Comparison of ENCODE assay signal across 8 cellular contexts in genomic region chr16:67431805-67432476, GRCh38. TPM values are rescaled to one million over a fixed set of nuclear protein-coding genes. Genes with fewer than 3 reads are reported as not detected.
A peak's percentile ranks its signal among the peaks of the same experiment; 100 is the strongest.
DNase-seq lines count a peak whose midpoint lies in the region; ATAC-seq, FAIRE-seq and TF ChIP-seq lines count a peak whose summit lies in the region.

No MANE protein-coding gene starts in this region.

- peak overlapping the region; percentile 79 for H3K9ac ChIP-seq in HepG2 (ENCODE audit: insufficient read depth, low read depth, low read length)

- H3K36me3 Mint-ChIP-seq in activated naive CD4-positive, alpha-beta T cell treated with anti-CD3 and anti-CD28 coated beads for 36 hours (ENCODE audit: low read depth) = no peaks in the 10 kb centered on the region
- no peaks in the 10 kb centered on the region for H3K36me3 Mint-ChIP-seq in activated naive CD4-positive, alpha-beta T cell treated with anti-CD3 and anti-CD28 coated beads, Interleukin-2, amount 50 U/mL, for 72 hours
- H3K36me3 Mint-ChIP-seq in activated CD4-positive, alpha-beta memory T cell treated with anti-CD3 and anti-CD28 coated beads, Interleukin-2, amount 10 ng/mL, durations not matched to agents 7 days and 5 days (ENCODE audit: low read depth) = peaks cover 2% of the 10 kb centered on the region

- WGBS in HepG2 (ENCODE audit: low lambda C conversion rate) = 6% methylated on average over 10 of the region's 12 CpGs

- CTCF ChIA-PET in activated naive CD4-positive, alpha-beta T cell treated with anti-CD3 and anti-CD28 coated beads for 36 hours (lab: Charles Lee) = interaction anchor here (0.6 to 1.1 kb wide), 5 partner anchors 15 to 91 kb away, joined by 3 to 9 read pairs (median 4); no protein-coding TSS in a partner anchor
- CTCF ChIA-PET in activated CD4-positive, alpha-beta memory T cell treated with anti-CD3 and anti-CD28 coated beads, Interleukin-2, amount 10 ng/mL, durations not matched to agents 7 days and 5 days (lab: Charles Lee) = interaction anchor here (0.6 to 0.8 kb wide), 3 partner anchors 19 to 130 kb away, joined by 3 to 7 read pairs (median 3); no protein-coding TSS in a partner anchor
- CTCF ChIA-PET in HepG2 (lab: Yijun Ruan, JAX; ENCODE audit: low intra/inter-chr PET ratio, low total read pairs) = no interaction called here

- peak overlapping the region; percentile 45 for H2AFZ ChIP-seq in HepG2 (ENCODE audit: low read length)

- FAIRE-seq in HepG2 (lab: Jason Lieb, UNC) = no peak

- ATAC-seq in activated naive CD4-positive, alpha-beta T cell treated with anti-CD3 and anti-CD28 coated beads, Interleukin-2, amount 50 U/mL, for 72 hours = no peak
- no peak for ATAC-seq in HepG2

- intact Hi-C loops in activated naive CD4-positive, alpha-beta T cell treated with anti-CD3 and anti-CD28 coated beads for 36 hours (cut with micrococcal nuclease) = no loop called here
- intact Hi-C loops in HepG2 (cut with micrococcal nuclease; ENCODE audit: unreplicated experiment) (no loop called here), tibial artery (cut with DNase I; ENCODE audit: low total_unique reads) (no loop called here), head of caudate nucleus (cut with DNase I) (no loop called here)

- H3K36me3 ChIP-seq in HepG2 (replicated peaks in 1 of 2; ENCODE audit: control insufficient read depth in 1 of 2, insufficient read depth in 2 of 2, low read length in 2 of 2) (no peaks in the 10 kb centered on the region), tibial artery (peaks cover 0 to 17% (median 4%) of the 10 kb centered on the region in 3 donors)

- H3K27ac ChIP-seq in HepG2 (ENCODE audit: extremely low read length, insufficient read depth, low read length) (peak overlapping the region; percentile 82), tibial artery (peak overlapping the region in 1 of 2 donors; percentile 53)

- TF ChIP-seq POLR2A in HepG2 (IDR thresholded peaks at IDR 0.05; ENCODE audit: insufficient read depth in 1 of 2, low read depth in 2 of 2, low read length in 2 of 2) = peak in 1 of 2 experiments; percentile 6; a peak in 3 of 4 replicates

- H3K27ac Mint-ChIP-seq in activated naive CD4-positive, alpha-beta T cell treated with anti-CD3 and anti-CD28 coated beads for 36 hours = no peak overlapping the region
- H3K27ac Mint-ChIP-seq in activated naive CD4-positive, alpha-beta T cell treated with anti-CD3 and anti-CD28 coated beads, Interleukin-2, amount 50 U/mL, for 72 hours = no peak overlapping the region
- no peak overlapping the region for H3K27ac Mint-ChIP-seq in activated CD4-positive, alpha-beta memory T cell treated with anti-CD3 and anti-CD28 coated beads, Interleukin-2, amount 10 ng/mL, durations not matched to agents 7 days and 5 days

- H3K4me1 Mint-ChIP-seq in activated naive CD4-positive, alpha-beta T cell treated with anti-CD3 and anti-CD28 coated beads for 36 hours (ENCODE audit: low read depth) = peaks cover 10% of the 10 kb centered on the region
- peaks cover 7% of the 10 kb centered on the region for H3K4me1 Mint-ChIP-seq in activated CD4-positive, alpha-beta memory T cell treated with anti-CD3 and anti-CD28 coated beads, Interleukin-2, amount 10 ng/mL, durations not matched to agents 7 days and 5 days

- no peaks in the 10 kb centered on the region for H4K20me1 ChIP-seq in HepG2 (ENCODE audit: insufficient read depth, low read length)

- TF ChIP-seq EP300 in HepG2 (IDR thresholded peaks at IDR 0.05; ENCODE audit: low read depth in 2 of 2, low read length in 2 of 2) (no peak), HepG2 (CRISPR knock-in tag; IDR thresholded peaks at IDR 0.05; ENCODE audit: borderline replicate concordance) (no peak)

- H3K27me3 ChIP-seq in HepG2 (ENCODE audit: control insufficient read depth in 1 of 2, insufficient read depth in 2 of 2, low read length in 2 of 2) = peaks cover 0 to 2% of the 10 kb centered on the region in 2 experiments; a peak in 1 of 5 replicates
- H3K27me3 ChIP-seq in tibial artery = peaks cover 0 to 32% of the 10 kb centered on the region in 2 donors

- H3K79me2 ChIP-seq in HepG2 (ENCODE audit: insufficient read depth, low read length) = no peaks in the 10 kb centered on the region

- H3K27me3 Mint-ChIP-seq in activated naive CD4-positive, alpha-beta T cell treated with anti-CD3 and anti-CD28 coated beads for 36 hours (ENCODE audit: low read depth) = peaks cover 31% of the 10 kb centered on the region
- peaks cover 38% of the 10 kb centered on the region for H3K27me3 Mint-ChIP-seq in activated CD4-positive, alpha-beta memory T cell treated with anti-CD3 and anti-CD28 coated beads, Interleukin-2, amount 10 ng/mL, durations not matched to agents 7 days and 5 days

- no peak for TF ChIP-seq RAD21 in HepG2 (CRISPR knock-in tag; IDR thresholded peaks at IDR 0.05)

- H3K4me3 Mint-ChIP-seq in activated naive CD4-positive, alpha-beta T cell treated with anti-CD3 and anti-CD28 coated beads for 36 hours = peak overlapping the region; percentile 47
- peak overlapping the region; percentile 16 for H3K4me3 Mint-ChIP-seq in activated CD4-positive, alpha-beta memory T cell treated with anti-CD3 and anti-CD28 coated beads, Interleukin-2, amount 10 ng/mL, durations not matched to agents 7 days and 5 days

- BruUV-seq in HepG2 (replicated peaks; lab: Mats Ljungman, UMichigan) = no TSS peak

- DNase-seq in activated naive CD4-positive, alpha-beta T cell treated with anti-CD3 and anti-CD28 coated beads for 36 hours = no peak
- no peak for DNase-seq in activated naive CD4-positive, alpha-beta T cell treated with anti-CD3 and anti-CD28 coated beads, Interleukin-2, amount 50 U/mL, for 72 hours (ENCODE audit: low spot score in 2 of 2)
- no peak for DNase-seq in activated CD4-positive, alpha-beta memory T cell treated with anti-CD3 and anti-CD28 coated beads, Interleukin-2, amount 10 ng/mL, durations not matched to agents 7 days and 5 days
- DNase-seq in HepG2 (ENCODE audit: low spot score) (no peak), tibial artery (no peak), head of caudate nucleus (no peak), amniotic stem cell (lab: John Stamatoyannopoulos, UW) (no peak), ACHN (no peak)

- no peaks in the 10 kb centered on the region for H3K9me3 Mint-ChIP-seq in activated naive CD4-positive, alpha-beta T cell treated with anti-CD3 and anti-CD28 coated beads for 36 hours
- H3K9me3 Mint-ChIP-seq in activated naive CD4-positive, alpha-beta T cell treated with anti-CD3 and anti-CD28 coated beads, Interleukin-2, amount 50 U/mL, for 72 hours = no peaks in the 10 kb centered on the region
- no peaks in the 10 kb centered on the region for H3K9me3 Mint-ChIP-seq in activated CD4-positive, alpha-beta memory T cell treated with anti-CD3 and anti-CD28 coated beads, Interleukin-2, amount 10 ng/mL, durations not matched to agents 7 days and 5 days

- H3K9me3 ChIP-seq in HepG2 (ENCODE audit: low read length) (no peaks in the 10 kb centered on the region), tibial artery (no peaks in the 10 kb centered on the region)

- TF ChIP-seq CTCF in HepG2 (CRISPR knock-in tag; IDR thresholded peaks at IDR 0.05) (no peak), tibial artery (IDR thresholded peaks at IDR 0.05) (no peak)

- peaks cover 48% of the 10 kb centered on the region for H3K4me1 ChIP-seq in HepG2 (ENCODE audit: insufficient read depth, low read length)
- peaks cover 6 to 36% (median 14%) of the 10 kb centered on the region in 4 donors for H3K4me1 ChIP-seq in tibial artery

- POLR2A ChIA-PET in activated CD4-positive, alpha-beta memory T cell treated with anti-CD3 and anti-CD28 coated beads, Interleukin-2, amount 10 ng/mL, durations not matched to agents 7 days and 5 days (lab: Charles Lee) = no interaction called here
- POLR2A ChIA-PET in HepG2 (lab: Yijun Ruan, JAX) = interaction anchor here (0.5 to 5.5 kb wide), 14 partner anchors 8 to 548 kb away, joined by 3 to 182 read pairs (median 3); partner anchors contain the start of genes ATP6V0D1, KCTD19, LRRC36 and TMEM208

- in situ Hi-C loops in HepG2 (cut with HindIII; ENCODE audit: extremely low pct_ligation_motif_present, low pct_unique_long_range_greater_than_20kb) (loop anchor here (5.0 kb wide), 1 partner anchor 35 kb away; no protein-coding TSS in a partner anchor), ACHN (cut with HindIII; ENCODE audit: low pct_ligation_motif_present, low pct_unique_long_range_greater_than_20kb, low sequenced_read_pairs) (no loop called here)

- H3K4me2 ChIP-seq in HepG2 (ENCODE audit: low read depth, low read length) = peak overlapping the region; percentile 99

- peak overlapping the region; percentile 67 to 92 (median 79) for H3K4me3 ChIP-seq in HepG2 (replicated peaks in 1 of 3; ENCODE audit: insufficient read depth in 1 of 3, low read depth in 2 of 3, low read length in 3 of 3)
- H3K4me3 ChIP-seq in tibial artery = peak overlapping the region; percentile 44 to 56

RNA-seq across cellular contexts. Expression of gene HSD11B2, which starts 1.0 kb away (rescaled TPM):
- 1 to 10 TPM in 1 of 2 experiments, under 1 TPM in 1; 0.86 to 1.1 TPM for total RNA-seq in activated naive CD4-positive, alpha-beta T cell treated with anti-CD3 and anti-CD28 coated beads for 36 hours
- 1 to 10 TPM; 1.3 to 2.7 TPM for total RNA-seq in activated naive CD4-positive, alpha-beta T cell treated with anti-CD3 and anti-CD28 coated beads, Interleukin-2, amount 50 U/mL, for 72 hours
- total RNA-seq in activated CD4-positive, alpha-beta memory T cell treated with anti-CD3 and anti-CD28 coated beads, Interleukin-2, amount 10 ng/mL, durations not matched to agents 7 days and 5 days = not detected
- 6.7 and 13.6 TPM in 2 replicates for total RNA-seq in HepG2 (2016; rRNA removed; fragmentation: Illumina TruSeq; extraction: Trizol)
- 3.9 and 4.1 TPM in 2 replicates for total RNA-seq in HepG2 (2016; cell fraction: cytosol; rRNA removed; fragmentation: Illumina TruSeq; extraction: Trizol; ENCODE audit: low read depth)
- total RNA-seq in HepG2 (2016; cell fraction: insoluble cytoplasmic fraction; rRNA removed; fragmentation: Illumina TruSeq; extraction: Trizol) = 5.4 and 13.4 TPM in 2 replicates
- total RNA-seq in HepG2 (2016; cell fraction: membrane; rRNA removed; fragmentation: Illumina TruSeq; extraction: Trizol) = 8.8 TPM in 2 replicates
- 14.6 and 15.0 TPM in 2 replicates for total RNA-seq in HepG2 (2016; cell fraction: nucleus; rRNA removed; fragmentation: Illumina TruSeq; extraction: Trizol)
- polyA plus RNA-seq in HepG2 (2011; rRNA removed) = 8.9 and 11.9 TPM in 2 replicates
- polyA plus RNA-seq in HepG2 (2011; cell fraction: cytosol; rRNA removed) = 5.3 and 6.3 TPM in 2 replicates
- polyA plus RNA-seq in HepG2 (2011; cell fraction: nucleus; rRNA removed) = 34.2 and 34.3 TPM in 2 replicates
- 8.4 and 11.0 TPM in 2 replicates for polyA plus RNA-seq in HepG2 (2012)
- polyA plus RNA-seq in HepG2 (2016; cell fraction: cytosol; fragmentation: Illumina TruSeq; extraction: Trizol; ENCODE audit: low read depth) = 6.5 and 9.3 TPM in 2 replicates
- 11.1 and 13.3 TPM in 2 replicates for polyA plus RNA-seq in HepG2 (2016; cell fraction: insoluble cytoplasmic fraction; fragmentation: Illumina TruSeq; extraction: Trizol; ENCODE audit: low read depth)
- 11.3 and 12.9 TPM in 2 replicates for polyA plus RNA-seq in HepG2 (2016; cell fraction: membrane; fragmentation: Illumina TruSeq; extraction: Trizol; ENCODE audit: low read depth)
- polyA plus RNA-seq in HepG2 (2016; cell fraction: nucleus; fragmentation: Illumina TruSeq; extraction: Trizol; ENCODE audit: insufficient read depth, low read depth) = 48.6 and 52.7 TPM in 2 replicates
- polyA minus RNA-seq in HepG2 (2011; rRNA and poly(A)+ RNA removed; ENCODE audit: low replicate concordance) = 3.3 and 16.4 TPM in 2 replicates
- 4.1 and 8.5 TPM in 2 replicates for polyA minus RNA-seq in HepG2 (2011; cell fraction: cytosol; rRNA and poly(A)+ RNA removed)
- 8.7 and 11.3 TPM in 2 replicates for polyA minus RNA-seq in HepG2 (2011; cell fraction: nucleus; rRNA and poly(A)+ RNA removed)

RNA-seq across cellular contexts. Expression of gene ZDHHC1, which starts 15.7 kb away (rescaled TPM):
- under 1 TPM; 0.12 to 0.32 TPM for total RNA-seq in activated naive CD4-positive, alpha-beta T cell treated with anti-CD3 and anti-CD28 coated beads for 36 hours
- 1 to 10 TPM in 1 of 2 donors, under 1 TPM in 1; 0.23 to 2.4 TPM for total RNA-seq in activated naive CD4-positive, alpha-beta T cell treated with anti-CD3 and anti-CD28 coated beads, Interleukin-2, amount 50 U/mL, for 72 hours
- total RNA-seq in activated CD4-positive, alpha-beta memory T cell treated with anti-CD3 and anti-CD28 coated beads, Interleukin-2, amount 10 ng/mL, durations not matched to agents 7 days and 5 days = under 1 TPM; 0.23 to 0.45 TPM
- 0.36 and 1.1 TPM in 2 replicates for total RNA-seq in HepG2 (2016; rRNA removed; fragmentation: Illumina TruSeq; extraction: Trizol)
- 1.6 and 1.9 TPM in 2 replicates for total RNA-seq in HepG2 (2016; cell fraction: cytosol; rRNA removed; fragmentation: Illumina TruSeq; extraction: Trizol; ENCODE audit: low read depth)
- total RNA-seq in HepG2 (2016; cell fraction: insoluble cytoplasmic fraction; rRNA removed; fragmentation: Illumina TruSeq; extraction: Trizol) = 0.33 and 1.3 TPM in 2 replicates
- 2.2 and 3.3 TPM in 2 replicates for total RNA-seq in HepG2 (2016; cell fraction: membrane; rRNA removed; fragmentation: Illumina TruSeq; extraction: Trizol)
- total RNA-seq in HepG2 (2016; cell fraction: nucleus; rRNA removed; fragmentation: Illumina TruSeq; extraction: Trizol) = 0.96 and 3.2 TPM in 2 replicates
- 0.47 and 0.51 TPM in 2 replicates for polyA plus RNA-seq in HepG2 (2011; rRNA removed)
- 0.28 and 0.60 TPM in 2 replicates for polyA plus RNA-seq in HepG2 (2011; cell fraction: cytosol; rRNA removed)
- 2.1 and 2.7 TPM in 2 replicates for polyA plus RNA-seq in HepG2 (2011; cell fraction: nucleus; rRNA removed)
- polyA plus RNA-seq in HepG2 (2012) = 0.36 and 1.0 TPM in 2 replicates
- polyA plus RNA-seq in HepG2 (2016; cell fraction: cytosol; fragmentation: Illumina TruSeq; extraction: Trizol; ENCODE audit: low read depth) = 1.3 and 1.6 TPM in 2 replicates
- 0.35 and 0.63 TPM in 2 replicates for polyA plus RNA-seq in HepG2 (2016; cell fraction: insoluble cytoplasmic fraction; fragmentation: Illumina TruSeq; extraction: Trizol; ENCODE audit: low read depth)
- polyA plus RNA-seq in HepG2 (2016; cell fraction: membrane; fragmentation: Illumina TruSeq; extraction: Trizol; ENCODE audit: low read depth) = 1.2 and 1.6 TPM in 2 replicates
- 1.3 and 1.4 TPM in 2 replicates for polyA plus RNA-seq in HepG2 (2016; cell fraction: nucleus; fragmentation: Illumina TruSeq; extraction: Trizol; ENCODE audit: insufficient read depth, low read depth)
- polyA minus RNA-seq in HepG2 (2011; rRNA and poly(A)+ RNA removed; ENCODE audit: low replicate concordance) = 1.6 and 5.9 TPM in 2 replicates
- polyA minus RNA-seq in HepG2 (2011; cell fraction: cytosol; rRNA and poly(A)+ RNA removed) = 0.26 TPM in 1 of 2 replicates, not detected in the other
- polyA minus RNA-seq in HepG2 (2011; cell fraction: nucleus; rRNA and poly(A)+ RNA removed) = 1.6 and 3.5 TPM in 2 replicates

RNA-seq across cellular contexts. Expression of gene TPPP3, which starts 38.6 kb away (rescaled TPM):
- not detected for total RNA-seq in activated naive CD4-positive, alpha-beta T cell treated with anti-CD3 and anti-CD28 coated beads for 36 hours
- total RNA-seq in activated naive CD4-positive, alpha-beta T cell treated with anti-CD3 and anti-CD28 coated beads, Interleukin-2, amount 50 U/mL, for 72 hours = not detected
- total RNA-seq in activated CD4-positive, alpha-beta memory T cell treated with anti-CD3 and anti-CD28 coated beads, Interleukin-2, amount 10 ng/mL, durations not matched to agents 7 days and 5 days = not detected
- total RNA-seq in HepG2 (2016; rRNA removed; fragmentation: Illumina TruSeq; extraction: Trizol) = 0.20 and 0.44 TPM in 2 replicates
- total RNA-seq in HepG2 (2016; cell fraction: cytosol; rRNA removed; fragmentation: Illumina TruSeq; extraction: Trizol; ENCODE audit: low read depth) = 0.18 TPM in 1 of 2 replicates, not detected in the other
- 0.50 and 0.54 TPM in 2 replicates for total RNA-seq in HepG2 (2016; cell fraction: insoluble cytoplasmic fraction; rRNA removed; fragmentation: Illumina TruSeq; extraction: Trizol)
- 0.31 TPM in 1 of 2 replicates, not detected in the other for total RNA-seq in HepG2 (2016; cell fraction: membrane; rRNA removed; fragmentation: Illumina TruSeq; extraction: Trizol)
- 0.62 and 0.63 TPM in 2 replicates for total RNA-seq in HepG2 (2016; cell fraction: nucleus; rRNA removed; fragmentation: Illumina TruSeq; extraction: Trizol)
- polyA plus RNA-seq in HepG2 (2011; rRNA removed) = 0.16 TPM in 1 of 2 replicates, not detected in the other
- polyA plus RNA-seq in HepG2 (2011; cell fraction: cytosol; rRNA removed) = 0.05 and 0.31 TPM in 2 replicates
- 0.31 and 0.50 TPM in 2 replicates for polyA plus RNA-seq in HepG2 (2011; cell fraction: nucleus; rRNA removed)
- polyA plus RNA-seq in HepG2 (2012) = 0.15 and 0.69 TPM in 2 replicates
- 0.12 TPM in 1 of 2 replicates, not detected in the other for polyA plus RNA-seq in HepG2 (2016; cell fraction: cytosol; fragmentation: Illumina TruSeq; extraction: Trizol; ENCODE audit: low read depth)
- polyA plus RNA-seq in HepG2 (2016; cell fraction: insoluble cytoplasmic fraction; fragmentation: Illumina TruSeq; extraction: Trizol; ENCODE audit: low read depth) = 0.23 and 0.32 TPM in 2 replicates
- polyA plus RNA-seq in HepG2 (2016; cell fraction: membrane; fragmentation: Illumina TruSeq; extraction: Trizol; ENCODE audit: low read depth) = not detected in 2 replicates
- polyA plus RNA-seq in HepG2 (2016; cell fraction: nucleus; fragmentation: Illumina TruSeq; extraction: Trizol; ENCODE audit: insufficient read depth, low read depth) = 0.48 and 0.55 TPM in 2 replicates
- polyA minus RNA-seq in HepG2 (2011; rRNA and poly(A)+ RNA removed; ENCODE audit: low replicate concordance) = 0.38 TPM in 1 of 2 replicates, not detected in the other
- not detected in 2 replicates for polyA minus RNA-seq in HepG2 (2011; cell fraction: cytosol; rRNA and poly(A)+ RNA removed)
- polyA minus RNA-seq in HepG2 (2011; cell fraction: nucleus; rRNA and poly(A)+ RNA removed) = 0.64 TPM in 1 of 2 replicates, not detected in the other

RNA-seq across cellular contexts. Expression of gene ATP6V0D1, which starts 49.0 kb away (rescaled TPM):
- total RNA-seq in activated naive CD4-positive, alpha-beta T cell treated with anti-CD3 and anti-CD28 coated beads for 36 hours = 10 to 100 TPM; 11.9 to 15.3 TPM
- total RNA-seq in activated naive CD4-positive, alpha-beta T cell treated with anti-CD3 and anti-CD28 coated beads, Interleukin-2, amount 50 U/mL, for 72 hours = 10 to 100 TPM; 20.4 to 22.5 TPM
- total RNA-seq in activated CD4-positive, alpha-beta memory T cell treated with anti-CD3 and anti-CD28 coated beads, Interleukin-2, amount 10 ng/mL, durations not matched to agents 7 days and 5 days = 10 to 100 TPM; 52.8 to 59.5 TPM
- 49.5 and 51.1 TPM in 2 replicates for total RNA-seq in HepG2 (2016; rRNA removed; fragmentation: Illumina TruSeq; extraction: Trizol)
- 13.5 and 16.0 TPM in 2 replicates for total RNA-seq in HepG2 (2016; cell fraction: cytosol; rRNA removed; fragmentation: Illumina TruSeq; extraction: Trizol; ENCODE audit: low read depth)
- total RNA-seq in HepG2 (2016; cell fraction: insoluble cytoplasmic fraction; rRNA removed; fragmentation: Illumina TruSeq; extraction: Trizol) = 45.3 and 52.4 TPM in 2 replicates
- total RNA-seq in HepG2 (2016; cell fraction: membrane; rRNA removed; fragmentation: Illumina TruSeq; extraction: Trizol) = 23.6 and 25.5 TPM in 2 replicates
- total RNA-seq in HepG2 (2016; cell fraction: nucleus; rRNA removed; fragmentation: Illumina TruSeq; extraction: Trizol) = 26.3 and 30.4 TPM in 2 replicates
- 54.2 and 61.3 TPM in 2 replicates for polyA plus RNA-seq in HepG2 (2011; rRNA removed)
- 55.2 and 57.9 TPM in 2 replicates for polyA plus RNA-seq in HepG2 (2011; cell fraction: cytosol; rRNA removed)
- polyA plus RNA-seq in HepG2 (2011; cell fraction: nucleus; rRNA removed) = 32.7 and 35.9 TPM in 2 replicates
- polyA plus RNA-seq in HepG2 (2012) = 29.3 and 41.3 TPM in 2 replicates
- 16.4 and 17.3 TPM in 2 replicates for polyA plus RNA-seq in HepG2 (2016; cell fraction: cytosol; fragmentation: Illumina TruSeq; extraction: Trizol; ENCODE audit: low read depth)
- polyA plus RNA-seq in HepG2 (2016; cell fraction: insoluble cytoplasmic fraction; fragmentation: Illumina TruSeq; extraction: Trizol; ENCODE audit: low read depth) = 55.4 and 63.8 TPM in 2 replicates
- polyA plus RNA-seq in HepG2 (2016; cell fraction: membrane; fragmentation: Illumina TruSeq; extraction: Trizol; ENCODE audit: low read depth) = 21.4 and 22.6 TPM in 2 replicates
- 45.0 and 53.3 TPM in 2 replicates for polyA plus RNA-seq in HepG2 (2016; cell fraction: nucleus; fragmentation: Illumina TruSeq; extraction: Trizol; ENCODE audit: insufficient read depth, low read depth)
- 104 and 246 TPM in 2 replicates for polyA minus RNA-seq in HepG2 (2011; rRNA and poly(A)+ RNA removed; ENCODE audit: low replicate concordance)
- polyA minus RNA-seq in HepG2 (2011; cell fraction: cytosol; rRNA and poly(A)+ RNA removed) = 37.9 and 45.0 TPM in 2 replicates
- polyA minus RNA-seq in HepG2 (2011; cell fraction: nucleus; rRNA and poly(A)+ RNA removed) = 14.7 and 19.8 TPM in 2 replicates

RNA-seq across cellular contexts. Expression of gene AGRP, which starts 51.4 kb away (rescaled TPM):
- not detected for total RNA-seq in activated naive CD4-positive, alpha-beta T cell treated with anti-CD3 and anti-CD28 coated beads for 36 hours
- under 1 TPM in 1 of 2 donors, not detected in 1; 0.64 TPM for total RNA-seq in activated naive CD4-positive, alpha-beta T cell treated with anti-CD3 and anti-CD28 coated beads, Interleukin-2, amount 50 U/mL, for 72 hours
- total RNA-seq in activated CD4-positive, alpha-beta memory T cell treated with anti-CD3 and anti-CD28 coated beads, Interleukin-2, amount 10 ng/mL, durations not matched to agents 7 days and 5 days = not detected
- not detected in 2 replicates for total RNA-seq in HepG2 (2016; rRNA removed; fragmentation: Illumina TruSeq; extraction: Trizol)
- total RNA-seq in HepG2 (2016; cell fraction: cytosol; rRNA removed; fragmentation: Illumina TruSeq; extraction: Trizol; ENCODE audit: low read depth) = not detected in 2 replicates
- not detected in 2 replicates for total RNA-seq in HepG2 (2016; cell fraction: insoluble cytoplasmic fraction; rRNA removed; fragmentation: Illumina TruSeq; extraction: Trizol)
- total RNA-seq in HepG2 (2016; cell fraction: membrane; rRNA removed; fragmentation: Illumina TruSeq; extraction: Trizol) = 0.28 TPM in 1 of 2 replicates, not detected in the other
- total RNA-seq in HepG2 (2016; cell fraction: nucleus; rRNA removed; fragmentation: Illumina TruSeq; extraction: Trizol) = not detected in 2 replicates
- not detected in 2 replicates for polyA plus RNA-seq in HepG2 (2011; rRNA removed)
- polyA plus RNA-seq in HepG2 (2011; cell fraction: cytosol; rRNA removed) = 0.34 TPM in 1 of 2 replicates, not detected in the other
- not detected in 2 replicates for polyA plus RNA-seq in HepG2 (2011; cell fraction: nucleus; rRNA removed)
- polyA plus RNA-seq in HepG2 (2012) = 0.75 TPM in 1 of 2 replicates, not detected in the other
- not detected in 2 replicates for polyA plus RNA-seq in HepG2 (2016; cell fraction: cytosol; fragmentation: Illumina TruSeq; extraction: Trizol; ENCODE audit: low read depth)
- not detected in 2 replicates for polyA plus RNA-seq in HepG2 (2016; cell fraction: insoluble cytoplasmic fraction; fragmentation: Illumina TruSeq; extraction: Trizol; ENCODE audit: low read depth)
- not detected in 2 replicates for polyA plus RNA-seq in HepG2 (2016; cell fraction: membrane; fragmentation: Illumina TruSeq; extraction: Trizol; ENCODE audit: low read depth)
- polyA plus RNA-seq in HepG2 (2016; cell fraction: nucleus; fragmentation: Illumina TruSeq; extraction: Trizol; ENCODE audit: insufficient read depth, low read depth) = not detected in 2 replicates
- polyA minus RNA-seq in HepG2 (2011; rRNA and poly(A)+ RNA removed; ENCODE audit: low replicate concordance) = not detected in 2 replicates
- polyA minus RNA-seq in HepG2 (2011; cell fraction: cytosol; rRNA and poly(A)+ RNA removed) = not detected in 2 replicates
- polyA minus RNA-seq in HepG2 (2011; cell fraction: nucleus; rRNA and poly(A)+ RNA removed) = not detected in 2 replicates
